Comparison of ENCODE assay signal across 10 cellular contexts in genomic region chr7:142808802-142809583, GRCh38. TPM values are rescaled to one million over a fixed set of nuclear protein-coding genes. Genes with fewer than 3 reads are reported as not detected.
A peak's percentile ranks its signal among the peaks of the same experiment; 100 is the strongest.
DNase-seq lines count a peak whose midpoint lies in the region; ATAC-seq, FAIRE-seq and TF ChIP-seq lines count a peak whose summit lies in the region.
"Had no signal": no experiment of that assay in that cellular context is flagged by ENCODE, and none has a peak within 500 bp of the region (broad histone marks: within the 10 kb centered on the region; RNA-seq: fewer than 3 reads in every experiment).

No MANE protein-coding gene starts in this region.

- no peak overlapping the region for H3K4me2 ChIP-seq in HepG2 (ENCODE audit: low read depth, low read length)

- in situ Hi-C loops in HepG2 (cut with HindIII; ENCODE audit: extremely low pct_ligation_motif_present, low pct_unique_long_range_greater_than_20kb), result no loop called here

- H3K36me3 Mint-ChIP-seq in activated CD8-positive, alpha-beta T cell treated with anti-CD3 and anti-CD28 coated beads for 36 hours (ENCODE audit: low read depth), result peaks cover 17% of the 10 kb centered on the region

- FAIRE-seq in HepG2 (lab: Jason Lieb, UNC), result no peak
- FAIRE-seq: endometrium had no signal

- ATAC-seq in right lobe of liver (peak; percentile 42 to 70 (median 64)), HepG2 (no peak), HG03460 (IDR thresholded peaks at IDR 0.05; ENCODE audit: unreplicated experiment) (peak; percentile 82), gastroesophageal sphincter (peak; percentile 27)
- peak; percentile 66 for ATAC-seq in activated CD8-positive, alpha-beta T cell treated with anti-CD3 and anti-CD28 coated beads for 36 hours

- H3K9ac ChIP-seq in HepG2 (ENCODE audit: insufficient read depth, low read depth, low read length), result no peak overlapping the region

- H3K4me1 ChIP-seq in right lobe of liver, result no peaks in the 10 kb centered on the region
- H3K4me1 ChIP-seq in HepG2 (ENCODE audit: insufficient read depth, low read length), result no peaks in the 10 kb centered on the region
- no peaks in the 10 kb centered on the region for H3K4me1 ChIP-seq in gastroesophageal sphincter

- CTCF ChIA-PET in HepG2 (lab: Yijun Ruan, JAX; ENCODE audit: low intra/inter-chr PET ratio, low total read pairs), result no interaction called here
- CTCF ChIA-PET in activated CD8-positive, alpha-beta T cell treated with anti-CD3 and anti-CD28 coated beads for 36 hours (lab: Charles Lee), result interaction anchor here (0.8 to 8.6 kb wide), 19 partner anchors 8 to 506 kb away, joined by 3 to 145 read pairs (median 6); no protein-coding TSS in a partner anchor

- no peaks in the 10 kb centered on the region for H4K20me1 ChIP-seq in HepG2 (ENCODE audit: insufficient read depth, low read length)

- peaks cover 91% of the 10 kb centered on the region for H3K4me1 Mint-ChIP-seq in activated CD8-positive, alpha-beta T cell treated with anti-CD3 and anti-CD28 coated beads for 36 hours (ENCODE audit: low read depth)

- no peaks in the 10 kb centered on the region for H3K36me3 ChIP-seq in right lobe of liver
- H3K36me3 ChIP-seq in HepG2 (replicated peaks in 1 of 2; ENCODE audit: control insufficient read depth in 1 of 2, insufficient read depth in 2 of 2, low read length in 2 of 2), result no peaks in the 10 kb centered on the region
- no peaks in the 10 kb centered on the region for H3K36me3 ChIP-seq in gastroesophageal sphincter

- DNase-seq in right lobe of liver (no peak), HepG2 (ENCODE audit: low spot score) (no peak), C1 segment of cervical spinal cord (lab: John Stamatoyannopoulos, UW) (no peak), UCSD-AML1 (lab: John Stamatoyannopoulos, UW; ENCODE audit: unreplicated experiment) (no peak)
- peak; percentile 98 for DNase-seq in activated CD8-positive, alpha-beta T cell treated with anti-CD3 and anti-CD28 coated beads for 36 hours
- peak; percentile 87 to 94 for DNase-seq in stimulated activated CD8-positive, alpha-beta memory T cell treated with anti-CD3 and anti-CD28 coated beads, Interleukin-4, amount 100 ng/mL, for 4 hours (ENCODE audit: low read depth in 2 of 2, low spot score in 1 of 2)

- TF ChIP-seq POLR2A in right lobe of liver (IDR thresholded peaks at IDR 0.05) (no peak), HepG2 (IDR thresholded peaks at IDR 0.05; ENCODE audit: insufficient read depth in 1 of 2, low read depth in 2 of 2, low read length in 2 of 2) (no peak), gastroesophageal sphincter (IDR thresholded peaks at IDR 0.05) (no peak)

- TF ChIP-seq EP300 in HepG2 (IDR thresholded peaks at IDR 0.05; ENCODE audit: low read depth in 2 of 2, low read length in 2 of 2) (no peak), HepG2 (CRISPR knock-in tag; IDR thresholded peaks at IDR 0.05; ENCODE audit: borderline replicate concordance) (no peak), gastroesophageal sphincter (IDR thresholded peaks at IDR 0.05) (no peak)

- H3K27ac Mint-ChIP-seq in activated CD8-positive, alpha-beta T cell treated with anti-CD3 and anti-CD28 coated beads for 36 hours, result peak overlapping the region; percentile 97

- TF ChIP-seq RAD21 in HepG2 (CRISPR knock-in tag; IDR thresholded peaks at IDR 0.05), result no peak

- H3K4me3 ChIP-seq in right lobe of liver (no peak overlapping the region), HepG2 (replicated peaks in 1 of 3; ENCODE audit: insufficient read depth in 1 of 3, low read depth in 2 of 3, low read length in 3 of 3) (no peak overlapping the region), gastroesophageal sphincter (no peak overlapping the region)

- no peaks in the 10 kb centered on the region for H3K27me3 Mint-ChIP-seq in activated CD8-positive, alpha-beta T cell treated with anti-CD3 and anti-CD28 coated beads for 36 hours

- H3K9me3 Mint-ChIP-seq in activated CD8-positive, alpha-beta T cell treated with anti-CD3 and anti-CD28 coated beads for 36 hours, result no peaks in the 10 kb centered on the region

- BruUV-seq in HepG2 (replicated peaks; lab: Mats Ljungman, UMichigan), result no TSS peak

- peak overlapping the region; percentile 100 for H3K4me3 Mint-ChIP-seq in activated CD8-positive, alpha-beta T cell treated with anti-CD3 and anti-CD28 coated beads for 36 hours

- no peaks in the 10 kb centered on the region for H3K27me3 ChIP-seq in right lobe of liver
- H3K27me3 ChIP-seq in HepG2 (ENCODE audit: control insufficient read depth in 1 of 2, insufficient read depth in 2 of 2, low read length in 2 of 2), result no peaks in the 10 kb centered on the region
- peaks cover 73% of the 10 kb centered on the region for H3K27me3 ChIP-seq in gastroesophageal sphincter

- intact Hi-C loops in right lobe of liver (cut with DNase I), result no loop called here
- intact Hi-C loops in HepG2 (cut with micrococcal nuclease; ENCODE audit: unreplicated experiment), result no loop called here
- intact Hi-C loops in activated CD8-positive, alpha-beta T cell treated with anti-CD3 and anti-CD28 coated beads for 36 hours (cut with micrococcal nuclease), result loop anchor here (1.0 to 10.0 kb wide), 6 partner anchors 10 to 504 kb away; no protein-coding TSS in a partner anchor

- TF ChIP-seq CTCF in right lobe of liver (IDR thresholded peaks at IDR 0.05), result no peak
- no peak for TF ChIP-seq CTCF in HepG2 (CRISPR knock-in tag; IDR thresholded peaks at IDR 0.05)
- no peak for TF ChIP-seq CTCF in activated CD8-positive, alpha-beta T cell treated with anti-CD3 and anti-CD28 coated beads for 36 hours (IDR thresholded peaks at IDR 0.05)
- no peak for TF ChIP-seq CTCF in gastroesophageal sphincter (IDR thresholded peaks at IDR 0.05)

- H3K27ac ChIP-seq in right lobe of liver (peak overlapping the region in 1 of 3 donors; percentile 13), HepG2 (ENCODE audit: extremely low read length, insufficient read depth, low read length) (no peak overlapping the region), gastroesophageal sphincter (no peak overlapping the region)

- WGBS in right lobe of liver (ENCODE audit: insufficient coverage, low coverage, low lambda C conversion rate, missing lambda C conversion rate), result 23% methylated on average over 4 of the region's 6 CpGs
- WGBS in HepG2 (ENCODE audit: low lambda C conversion rate), result 26% methylated on average over 5 of the region's 6 CpGs
- 64 to 82% methylated on average over 5 to 6 of the region's 6 CpGs for WGBS in gastroesophageal sphincter (ENCODE audit: low coverage in 1 of 2), 2 donors

- no peak overlapping the region for H2AFZ ChIP-seq in HepG2 (ENCODE audit: low read length)

- no peaks in the 10 kb centered on the region for H3K79me2 ChIP-seq in HepG2 (ENCODE audit: insufficient read depth, low read length)

- POLR2A ChIA-PET in HepG2 (lab: Yijun Ruan, JAX), result no interaction called here
- POLR2A ChIA-PET in activated CD8-positive, alpha-beta T cell treated with anti-CD3 and anti-CD28 coated beads for 36 hours (lab: Charles Lee), result interaction anchor here (0.6 to 25.3 kb wide), 25 partner anchors 10 to 575 kb away, joined by 3 to 1391 read pairs (median 4); partner anchors contain the start of genes CASP2, EPHB6 and PRSS2

- H3K9me3 ChIP-seq in right lobe of liver, result no peaks in the 10 kb centered on the region
- H3K9me3 ChIP-seq in HepG2 (ENCODE audit: low read length), result no peaks in the 10 kb centered on the region
- H3K9me3 ChIP-seq in gastroesophageal sphincter, result no peaks in the 10 kb centered on the region

RNA-seq across cellular contexts. Expression of gene PRSS2, which starts 38.2 kb away (rescaled TPM):
- total RNA-seq in right lobe of liver, result under 1 TPM in 1 of 6 experiments, not detected in 5; 0.26 TPM
- not detected in 2 replicates for total RNA-seq in HepG2 (2016; rRNA removed; fragmentation: Illumina TruSeq; extraction: Trizol)
- not detected in 2 replicates for total RNA-seq in HepG2 (2016; cell fraction: cytosol; rRNA removed; fragmentation: Illumina TruSeq; extraction: Trizol; ENCODE audit: low read depth)
- not detected in 2 replicates for total RNA-seq in HepG2 (2016; cell fraction: insoluble cytoplasmic fraction; rRNA removed; fragmentation: Illumina TruSeq; extraction: Trizol)
- total RNA-seq in HepG2 (2016; cell fraction: membrane; rRNA removed; fragmentation: Illumina TruSeq; extraction: Trizol), result not detected in 2 replicates
- total RNA-seq in HepG2 (2016; cell fraction: nucleus; rRNA removed; fragmentation: Illumina TruSeq; extraction: Trizol), result not detected in 2 replicates
- not detected in 2 replicates for polyA plus RNA-seq in HepG2 (2011; rRNA removed)
- not detected in 2 replicates for polyA plus RNA-seq in HepG2 (2011; cell fraction: cytosol; rRNA removed)
- not detected in 2 replicates for polyA plus RNA-seq in HepG2 (2011; cell fraction: nucleus; rRNA removed)
- polyA plus RNA-seq in HepG2 (2012), result not detected in 2 replicates
- polyA plus RNA-seq in HepG2 (2016; cell fraction: cytosol; fragmentation: Illumina TruSeq; extraction: Trizol; ENCODE audit: low read depth), result not detected in 2 replicates
- polyA plus RNA-seq in HepG2 (2016; cell fraction: insoluble cytoplasmic fraction; fragmentation: Illumina TruSeq; extraction: Trizol; ENCODE audit: low read depth), result not detected in 2 replicates
- polyA plus RNA-seq in HepG2 (2016; cell fraction: membrane; fragmentation: Illumina TruSeq; extraction: Trizol; ENCODE audit: low read depth), result not detected in 2 replicates
- polyA plus RNA-seq in HepG2 (2016; cell fraction: nucleus; fragmentation: Illumina TruSeq; extraction: Trizol; ENCODE audit: insufficient read depth, low read depth), result not detected in 2 replicates
- polyA minus RNA-seq in HepG2 (2011; rRNA and poly(A)+ RNA removed; ENCODE audit: low replicate concordance), result not detected in 2 replicates
- not detected in 2 replicates for polyA minus RNA-seq in HepG2 (2011; cell fraction: cytosol; rRNA and poly(A)+ RNA removed)
- polyA minus RNA-seq in HepG2 (2011; cell fraction: nucleus; rRNA and poly(A)+ RNA removed), result not detected in 2 replicates
- not detected for total RNA-seq in activated CD8-positive, alpha-beta T cell treated with anti-CD3 and anti-CD28 coated beads for 36 hours
- not detected for total RNA-seq in gastroesophageal sphincter
- polyA plus RNA-seq: AG04450 had no signal

RNA-seq across cellular contexts. Expression of gene EPHB6, which starts 45.9 kb away (rescaled TPM):
- total RNA-seq in right lobe of liver (1 to 10 TPM; 1.5 to 6.1 (median 3.2) TPM), HepG2 (2016; rRNA removed; fragmentation: Illumina TruSeq; extraction: Trizol) (not detected in 2 replicates), gastroesophageal sphincter (10 to 100 TPM in 2 of 4 donors, 1 to 10 TPM in 2; 6.0 to 22.1 (median 9.7) TPM)
- total RNA-seq in HepG2 (2016; cell fraction: cytosol; rRNA removed; fragmentation: Illumina TruSeq; extraction: Trizol; ENCODE audit: low read depth), result not detected in 2 replicates
- total RNA-seq in HepG2 (2016; cell fraction: insoluble cytoplasmic fraction; rRNA removed; fragmentation: Illumina TruSeq; extraction: Trizol), result 0.11 TPM in 1 of 2 replicates, not detected in the other
- not detected in 2 replicates for total RNA-seq in HepG2 (2016; cell fraction: membrane; rRNA removed; fragmentation: Illumina TruSeq; extraction: Trizol)
- not detected in 2 replicates for total RNA-seq in HepG2 (2016; cell fraction: nucleus; rRNA removed; fragmentation: Illumina TruSeq; extraction: Trizol)
- not detected in 2 replicates for polyA plus RNA-seq in HepG2 (2011; rRNA removed)
- 0.01 TPM in 1 of 2 replicates, not detected in the other for polyA plus RNA-seq in HepG2 (2011; cell fraction: cytosol; rRNA removed)
- polyA plus RNA-seq in HepG2 (2011; cell fraction: nucleus; rRNA removed), result 0.14 TPM in 1 of 2 replicates, not detected in the other
- polyA plus RNA-seq in HepG2 (2012), result not detected in 2 replicates
- polyA plus RNA-seq in HepG2 (2016; cell fraction: cytosol; fragmentation: Illumina TruSeq; extraction: Trizol; ENCODE audit: low read depth), result not detected in 2 replicates
- not detected in 2 replicates for polyA plus RNA-seq in HepG2 (2016; cell fraction: insoluble cytoplasmic fraction; fragmentation: Illumina TruSeq; extraction: Trizol; ENCODE audit: low read depth)
- not detected in 2 replicates for polyA plus RNA-seq in HepG2 (2016; cell fraction: membrane; fragmentation: Illumina TruSeq; extraction: Trizol; ENCODE audit: low read depth)
- polyA plus RNA-seq in HepG2 (2016; cell fraction: nucleus; fragmentation: Illumina TruSeq; extraction: Trizol; ENCODE audit: insufficient read depth, low read depth), result not detected in 2 replicates
- 0.06 and 0.40 TPM in 2 replicates for polyA minus RNA-seq in HepG2 (2011; rRNA and poly(A)+ RNA removed; ENCODE audit: low replicate concordance)
- not detected in 2 replicates for polyA minus RNA-seq in HepG2 (2011; cell fraction: cytosol; rRNA and poly(A)+ RNA removed)
- not detected in 2 replicates for polyA minus RNA-seq in HepG2 (2011; cell fraction: nucleus; rRNA and poly(A)+ RNA removed)
- 1 to 10 TPM; 3.5 to 5.5 TPM for total RNA-seq in activated CD8-positive, alpha-beta T cell treated with anti-CD3 and anti-CD28 coated beads for 36 hours

RNA-seq across cellular contexts. Expression of gene PRSS1, which starts 59.7 kb away (rescaled TPM):
- total RNA-seq in right lobe of liver (not detected), HepG2 (2016; rRNA removed; fragmentation: Illumina TruSeq; extraction: Trizol) (not detected in 2 replicates), gastroesophageal sphincter (under 1 TPM in 1 of 4 donors, not detected in 3; 0.94 TPM)
- not detected in 2 replicates for total RNA-seq in HepG2 (2016; cell fraction: cytosol; rRNA removed; fragmentation: Illumina TruSeq; extraction: Trizol; ENCODE audit: low read depth)
- total RNA-seq in HepG2 (2016; cell fraction: insoluble cytoplasmic fraction; rRNA removed; fragmentation: Illumina TruSeq; extraction: Trizol), result not detected in 2 replicates
- not detected in 2 replicates for total RNA-seq in HepG2 (2016; cell fraction: membrane; rRNA removed; fragmentation: Illumina TruSeq; extraction: Trizol)
- total RNA-seq in HepG2 (2016; cell fraction: nucleus; rRNA removed; fragmentation: Illumina TruSeq; extraction: Trizol), result not detected in 2 replicates
- not detected in 2 replicates for polyA plus RNA-seq in HepG2 (2011; rRNA removed)
- polyA plus RNA-seq in HepG2 (2011; cell fraction: cytosol; rRNA removed), result not detected in 2 replicates
- polyA plus RNA-seq in HepG2 (2011; cell fraction: nucleus; rRNA removed), result not detected in 2 replicates
- polyA plus RNA-seq in HepG2 (2012), result not detected in 2 replicates
- not detected in 2 replicates for polyA plus RNA-seq in HepG2 (2016; cell fraction: cytosol; fragmentation: Illumina TruSeq; extraction: Trizol; ENCODE audit: low read depth)
- not detected in 2 replicates for polyA plus RNA-seq in HepG2 (2016; cell fraction: insoluble cytoplasmic fraction; fragmentation: Illumina TruSeq; extraction: Trizol; ENCODE audit: low read depth)
- not detected in 2 replicates for polyA plus RNA-seq in HepG2 (2016; cell fraction: membrane; fragmentation: Illumina TruSeq; extraction: Trizol; ENCODE audit: low read depth)
- polyA plus RNA-seq in HepG2 (2016; cell fraction: nucleus; fragmentation: Illumina TruSeq; extraction: Trizol; ENCODE audit: insufficient read depth, low read depth), result not detected in 2 replicates
- not detected in 2 replicates for polyA minus RNA-seq in HepG2 (2011; rRNA and poly(A)+ RNA removed; ENCODE audit: low replicate concordance)
- polyA minus RNA-seq in HepG2 (2011; cell fraction: cytosol; rRNA and poly(A)+ RNA removed), result not detected in 2 replicates
- polyA minus RNA-seq in HepG2 (2011; cell fraction: nucleus; rRNA and poly(A)+ RNA removed), result not detected in 2 replicates
- not detected for total RNA-seq in activated CD8-positive, alpha-beta T cell treated with anti-CD3 and anti-CD28 coated beads for 36 hours
- polyA plus RNA-seq: AG04450 had no signal

Comparison
In these comparisons a context has a peak if more than half of its experiments do, and no peak if none do; other contexts are left out.
1. DNase-seq: peak in activated CD8-positive, alpha-beta T cell treated with anti-CD3 and anti-CD28 coated beads for 36 hours (single experiment) and stimulated activated CD8-positive, alpha-beta memory T cell treated with anti-CD3 and anti-CD28 coated beads, Interleukin-4, amount 100 ng/mL, for 4 hours (2 of 2); none in right lobe of liver (0 of 3), HepG2 (single experiment), C1 segment of cervical spinal cord (0 of 14) and UCSD-AML1 (single experiment).